11 cellular contexts compared by ENCODE assay signal in genomic region chrX:130878350-130879341, GRCh38. TPM values are rescaled to one million over a fixed set of nuclear protein-coding genes. Genes with fewer than 3 reads are reported as not detected.
DNase-seq lines count a peak whose midpoint lies in the region; ATAC-seq, FAIRE-seq and TF ChIP-seq lines count a peak whose summit lies in the region.
"Had no signal": no experiment of that assay in that cellular context is flagged by ENCODE, and none has a peak within 500 bp of the region (broad histone marks: within the 10 kb centered on the region; RNA-seq: fewer than 3 reads in every experiment).

No MANE protein-coding gene starts in this region.

- TF ChIP-seq EP300 in A549 (IDR thresholded peaks at IDR 0.05): no peak

- no peak overlapping the region for H3K4me3 ChIP-seq in A549

- H3K4me3 Mint-ChIP-seq in endothelial cell (ENCODE audit: unreplicated experiment): no peak overlapping the region
- H3K4me3 Mint-ChIP-seq: CD8-positive, alpha-beta T cell had no signal

- H3K27me3 Mint-ChIP-seq in endothelial cell (ENCODE audit: unreplicated experiment): peaks cover 5% of the 10 kb centered on the region

- H3K27ac Mint-ChIP-seq in endothelial cell (ENCODE audit: unreplicated experiment): no peak overlapping the region
- H3K27ac Mint-ChIP-seq: CD8-positive, alpha-beta T cell had no signal

- peaks cover 3% of the 10 kb centered on the region for H3K36me3 Mint-ChIP-seq in endothelial cell (ENCODE audit: low read depth, unreplicated experiment)

- ATAC-seq in A549 (no peak), HG02885 (IDR thresholded peaks at IDR 0.05; ENCODE audit: poor library complexity, unreplicated experiment) (no peak)
- ATAC-seq: CD8-positive, alpha-beta T cell had no signal

- no peaks in the 10 kb centered on the region for H3K9me3 Mint-ChIP-seq in endothelial cell (ENCODE audit: unreplicated experiment)

- no peaks in the 10 kb centered on the region for H3K4me1 Mint-ChIP-seq in endothelial cell (ENCODE audit: unreplicated experiment)

- peak; percentile 99 for FAIRE-seq in A549 (lab: Jason Lieb, UNC)

- H3K27ac ChIP-seq in A549: peak overlapping the region in 1 of 2 experiments; percentile 47; a peak in 1 of 6 replicates
- H3K27ac ChIP-seq: KMS-11 had no signal

- H3K9me3 ChIP-seq in A549: 0 out of 3 replicates have a peak, but pooled peaks cover 3% of the 10 kb centered on the region

- peak in 1 of 2 experiments; percentile 37 for DNase-seq in A549 (ENCODE audit: low read depth in 1 of 2, low spot score in 1 of 2)
- DNase-seq in HS-5 (ENCODE audit: low read depth): peak; percentile 62
- DNase-seq in amniotic stem cell (lab: John Stamatoyannopoulos, UW): peak; percentile 20
- DNase-seq in iris pigment epithelial cell (ENCODE audit: low read depth): peak; percentile 87
- no peak for DNase-seq in NCI-H1048 (lab: John Stamatoyannopoulos, UW)
- DNase-seq in activated CD8-positive, alpha-beta memory T cell treated with anti-CD3 and anti-CD28 coated beads for 24 hours: no peak
- no peak for DNase-seq in endothelial cell (ENCODE audit: low spot score)
- DNase-seq: CD8-positive, alpha-beta T cell; T1000 had no signal

- CTCF ChIA-PET in A549 (lab: Yijun Ruan, JAX): interaction anchor here (1.0 kb wide), 1 partner anchor 39 kb away, joined by 3 read pairs; no protein-coding TSS in a partner anchor

- H3K4me2 ChIP-seq in A549: peak overlapping the region; percentile 14; the same call in 1 of the 3 replicates
- H3K4me2 ChIP-seq: KMS-11 had no signal

- peaks cover 7% of the 10 kb centered on the region; the same call in 2 of the 3 replicates for H3K4me1 ChIP-seq in A549

- TF ChIP-seq CTCF in A549 (IDR thresholded peaks at IDR 0.05) (no peak), endothelial cell (IDR thresholded peaks at IDR 0.05; ENCODE audit: unreplicated experiment) (no peak)

- no peak for TF ChIP-seq RAD21 in A549 (conservative IDR thresholded peaks at IDR 0.05 in 1 of 2, IDR thresholded peaks at IDR 0.05 in 1 of 2)

- POLR2A ChIA-PET in A549 (lab: Yijun Ruan, JAX): no interaction called here

- 80% methylated on average over 7 of the region's 7 CpGs for WGBS in A549 (ENCODE audit: missing lambda C conversion rate)

- no peak for TF ChIP-seq POLR2A in A549 (IDR thresholded peaks at IDR 0.05; ENCODE audit: low read length)

TF ChIP-seq in A549, 52 proteins besides CTCF, POLR2A, EP300 and RAD21:
- TF ChIP-seq MAZ (IDR thresholded peaks at IDR 0.05; ENCODE audit: borderline replicate concordance, low read depth, low read length) (no peak), CBX8 (IDR thresholded peaks at IDR 0.05) (no peak), MAFK (IDR thresholded peaks at IDR 0.05; ENCODE audit: partially characterized antibody) (peak; percentile 91)
TF ChIP-seq in A549: peak in this region for 1.

RNA-seq across cellular contexts. Expression of gene ENOX2, which starts 24.4 kb away (rescaled TPM):
- polyA plus RNA-seq in A549 (2011; rRNA removed): 34.8 and 35.5 TPM in 2 replicates
- 7.4 and 8.6 TPM in 2 replicates for polyA plus RNA-seq in A549 (2012; cell fraction: cytosol; rRNA removed)
- 2.7 and 4.2 TPM in 2 replicates for polyA plus RNA-seq in A549 (2012; cell fraction: nucleus; rRNA removed)
- polyA plus RNA-seq in A549 (2017; fragmentation: RNase III; extraction: RNeasy Plus Mini Kit Qiagen cat#74134 plus additional on column Dnase treatment): 9.6 to 10.3 TPM (median 10.2 TPM) in 3 replicates
- 16.7 and 17.4 TPM in 2 replicates for polyA minus RNA-seq in A549 (2011; rRNA and poly(A)+ RNA removed)
- total RNA-seq in endothelial cell (ENCODE audit: unreplicated experiment): 14.0 TPM

Comparison
In these comparisons a context has a peak if more than half of its experiments do, and no peak if none do; other contexts are left out.
1. DNase-seq: peak in HS-5 (single experiment), amniotic stem cell (single experiment) and iris pigment epithelial cell (single experiment); none in NCI-H1048 (single experiment), activated CD8-positive, alpha-beta memory T cell treated with anti-CD3 and anti-CD28 coated beads for 24 hours (single experiment) and endothelial cell (single experiment).